13 cellular contexts compared by ENCODE assay signal in genomic region chr9:133944746-133945135, GRCh38. TPM values are rescaled to one million over a fixed set of nuclear protein-coding genes. Genes with fewer than 3 reads are reported as not detected.
DNase-seq lines count a peak whose midpoint lies in the region; ATAC-seq, FAIRE-seq and TF ChIP-seq lines count a peak whose summit lies in the region.
"Had no signal": no experiment of that assay in that cellular context is flagged by ENCODE, and none has a peak within 500 bp of the region (broad histone marks: within the 10 kb centered on the region; RNA-seq: fewer than 3 reads in every experiment).

No MANE protein-coding gene starts in this region.

- no peak overlapping the region for H2AFZ ChIP-seq in H1 (ENCODE audit: low read length)

- WGBS in H1 (ENCODE audit: extremely low coverage in 1 of 2, insufficient coverage in 1 of 2, insufficient read length in 1 of 2, insufficient replicate concordance in 2 of 2, low coverage in 1 of 2, low lambda C conversion rate in 2 of 2, missing lambda C conversion rate in 1 of 2), 2 experiments: 95% methylated on average over 12 of the region's 14 CpGs; no CpG with 5 or more reads in 1 of the 2 experiments

- H3K9me3 Mint-ChIP-seq in memory B cell (no peaks in the 10 kb centered on the region), progenitor cell of endocrine pancreas (ENCODE audit: low read depth) (no peaks in the 10 kb centered on the region)
- no peaks in the 10 kb centered on the region for H3K9me3 Mint-ChIP-seq in activated CD8-positive, alpha-beta T cell treated with anti-CD3 and anti-CD28 coated beads for 36 hours

- FAIRE-seq in H1 (lab: Jason Lieb, UNC): no peak
- FAIRE-seq: small intestine had no signal

- in situ Hi-C loops in Panc1 (cut with HindIII; ENCODE audit: low pct_unique_long_range_greater_than_20kb, low sequenced_read_pairs): no loop called here

- CTCF ChIA-PET in Panc1 (lab: Charles Lee): interaction anchor here (0.6 kb wide), 1 partner anchor 11 kb away, joined by 3 read pairs; no protein-coding TSS in a partner anchor
- CTCF ChIA-PET in H1 (lab: Charles Lee; ENCODE audit: partially characterized antibody): interaction anchor here (0.9 to 2.3 kb wide), 7 partner anchors 15 to 119 kb away, joined by 3 to 7 read pairs (median 3); no protein-coding TSS in a partner anchor
- CTCF ChIA-PET in activated CD8-positive, alpha-beta T cell treated with anti-CD3 and anti-CD28 coated beads for 36 hours (lab: Charles Lee): no interaction called here

- peaks cover 0 to 16% (median 8%) of the 10 kb centered on the region in 11 experiments; a peak in 9 of 22 replicates for H3K9me3 ChIP-seq in BLaER1 treated with 17β-estradiol and CSF1 and Interleukin-3, amounts not matched to agents 10 nM and 100 nM (replicated peaks in 1 of 11)
- H3K9me3 ChIP-seq in Panc1 (ENCODE audit: control insufficient read depth, insufficient read depth, low read depth, low read length) (no peaks in the 10 kb centered on the region), H1 (ENCODE audit: insufficient read depth in 2 of 2, low read depth in 1 of 2, low read length in 1 of 2) (no peaks in the 10 kb centered on the region)
- H3K9me3 ChIP-seq: colonic mucosa had no signal

- no peak overlapping the region for H3K4me3 ChIP-seq in BLaER1 treated with 17β-estradiol and CSF1 and Interleukin-3, amounts not matched to agents 10 nM and 100 nM
- H3K4me3 ChIP-seq in Panc1 (ENCODE audit: low read depth in 2 of 2, low read length in 2 of 2) (no peak overlapping the region), H1 (ENCODE audit: extremely low read depth in 1 of 4, insufficient read depth in 2 of 4, low read depth in 3 of 4, low read length in 4 of 4) (no peak overlapping the region)
- H3K4me3 ChIP-seq: colonic mucosa had no signal

- TF ChIP-seq RAD21 in H1 (IDR thresholded peaks at IDR 0.05 in 1 of 2, conservative IDR thresholded peaks at IDR 0.05 in 1 of 2; ENCODE audit: low read depth in 2 of 2, low read length in 2 of 2): no peak

- H4K91ac ChIP-seq in H1 (replicated peaks; ENCODE audit: insufficient read length, low read length): no peak overlapping the region

- DNase-seq in Panc1 (ENCODE audit: low read depth, low spot score) (no peak), H1 (ENCODE audit: low read depth in 1 of 2, low spot score in 2 of 2) (no peak), memory B cell (ENCODE audit: low spot score in 2 of 2) (no peak), progenitor cell of endocrine pancreas (ENCODE audit: low spot score, unreplicated experiment) (no peak), D341Med (ENCODE audit: low spot score) (no peak)
- DNase-seq in activated CD8-positive, alpha-beta T cell treated with anti-CD3 and anti-CD28 coated beads for 36 hours: no peak
- DNase-seq: activated CD8-positive, alpha-beta memory T cell treated with anti-CD3 and anti-CD28 coated beads, Interleukin-2, amount 10 ng/mL, durations not matched to agents 7 days and 5 days; C1 segment of cervical spinal cord; colonic mucosa; NCI-H1105; small intestine had no signal

- no peak overlapping the region for H2BK15ac ChIP-seq in H1 (ENCODE audit: low read length)

- POLR2A ChIA-PET in Panc1 (lab: Charles Lee) (no interaction called here), H1 (lab: Charles Lee; ENCODE audit: partially characterized antibody) (interaction anchor here (0.8 kb wide), 1 partner anchor 10 kb away, joined by 3 read pairs; no protein-coding TSS in a partner anchor)
- POLR2A ChIA-PET in activated CD8-positive, alpha-beta T cell treated with anti-CD3 and anti-CD28 coated beads for 36 hours (lab: Charles Lee): no interaction called here

- H3K27ac ChIP-seq in BLaER1 treated with 17β-estradiol and CSF1 and Interleukin-3, amounts not matched to agents 10 nM and 100 nM: peak overlapping the region in 7 of 11 experiments; percentile 4 to 53 (median 42); a peak in 11 of 22 replicates
- H3K27ac ChIP-seq in Panc1 (ENCODE audit: low read length): peak overlapping the region; percentile 75
- no peak overlapping the region for H3K27ac ChIP-seq in H1 (ENCODE audit: low read depth, low read length)
- H3K27ac ChIP-seq: colonic mucosa had no signal

- peaks cover 42% of the 10 kb centered on the region for H3K4me1 Mint-ChIP-seq in memory B cell
- H3K4me1 Mint-ChIP-seq in progenitor cell of endocrine pancreas (ENCODE audit: low read depth): peaks cover 22% of the 10 kb centered on the region
- peaks cover 2% of the 10 kb centered on the region for H3K4me1 Mint-ChIP-seq in activated CD8-positive, alpha-beta T cell treated with anti-CD3 and anti-CD28 coated beads for 36 hours (ENCODE audit: low read depth)
- H3K4me1 Mint-ChIP-seq: activated CD8-positive, alpha-beta memory T cell treated with anti-CD3 and anti-CD28 coated beads, Interleukin-2, amount 10 ng/mL, durations not matched to agents 7 days and 5 days had no signal

- peak overlapping the region in 3 of 11 experiments; percentile 19 to 31 (median 24); a peak in 2 of 22 replicates for H3K9ac ChIP-seq in BLaER1 treated with 17β-estradiol and CSF1 and Interleukin-3, amounts not matched to agents 10 nM and 100 nM
- H3K9ac ChIP-seq in H1 (replicated peaks in 1 of 4; ENCODE audit: extremely low read depth in 1 of 4, low read depth in 3 of 4, low read length in 3 of 4): no peak overlapping the region

- H3K4me1 ChIP-seq in BLaER1 treated with 17β-estradiol and CSF1 and Interleukin-3, amounts not matched to agents 10 nM and 100 nM: peaks cover 50 to 96% (median 81%) of the 10 kb centered on the region in 10 experiments
- H3K4me1 ChIP-seq in Panc1 (ENCODE audit: control insufficient read depth, insufficient read depth, low read length) (peaks cover 30% of the 10 kb centered on the region), H1 (replicated peaks in 1 of 4; ENCODE audit: control insufficient read depth in 3 of 4, insufficient read depth in 4 of 4, low read length in 3 of 4) (peaks cover 0 to 12% (median 5%) of the 10 kb centered on the region in 4 experiments; a peak in 5 of 7 replicates)
- H3K4me1 ChIP-seq: colonic mucosa had no signal

- H3K27me3 Mint-ChIP-seq in memory B cell: no peaks in the 10 kb centered on the region
- H3K27me3 Mint-ChIP-seq in progenitor cell of endocrine pancreas: no peaks in the 10 kb centered on the region
- H3K27me3 Mint-ChIP-seq in activated CD8-positive, alpha-beta T cell treated with anti-CD3 and anti-CD28 coated beads for 36 hours: no peaks in the 10 kb centered on the region
- H3K27me3 Mint-ChIP-seq: activated CD8-positive, alpha-beta memory T cell treated with anti-CD3 and anti-CD28 coated beads, Interleukin-2, amount 10 ng/mL, durations not matched to agents 7 days and 5 days had no signal

- H2BK5ac ChIP-seq in H1 (ENCODE audit: low read depth, low read length): no peak overlapping the region

- H4K8ac ChIP-seq in H1 (ENCODE audit: extremely low read depth, insufficient read depth, low read length): no peak overlapping the region

- peaks cover 0 to 20% (median 4%) of the 10 kb centered on the region in 11 experiments; a peak in 5 of 22 replicates for H3K36me3 ChIP-seq in BLaER1 treated with 17β-estradiol and CSF1 and Interleukin-3, amounts not matched to agents 10 nM and 100 nM
- H3K36me3 ChIP-seq in Panc1 (ENCODE audit: control insufficient read depth, insufficient read depth, low read length) (no peaks in the 10 kb centered on the region), H1 (ENCODE audit: control insufficient read depth in 2 of 4, insufficient read depth in 4 of 4, low read length in 3 of 4) (no peaks in the 10 kb centered on the region; a peak in 1 of 8 replicates)
- H3K36me3 ChIP-seq: colonic mucosa had no signal

- no peaks in the 10 kb centered on the region for H3K27me3 ChIP-seq in BLaER1 treated with 17β-estradiol and CSF1 and Interleukin-3, amounts not matched to agents 10 nM and 100 nM
- H3K27me3 ChIP-seq in Panc1 (ENCODE audit: control insufficient read depth, insufficient read depth, low read length) (no peaks in the 10 kb centered on the region), H1 (replicated peaks in 1 of 4; ENCODE audit: control insufficient read depth in 3 of 4, extremely low read depth in 1 of 4, insufficient read depth in 3 of 4, low read length in 3 of 4) (no peaks in the 10 kb centered on the region)
- H3K27me3 ChIP-seq: colonic mucosa had no signal

- intact Hi-C loops in Panc1 (cut with micrococcal nuclease; ENCODE audit: unreplicated experiment): no loop called here
- intact Hi-C loops in activated CD8-positive, alpha-beta T cell treated with anti-CD3 and anti-CD28 coated beads for 36 hours (cut with micrococcal nuclease): no loop called here

- H3K79me2 ChIP-seq in H1 (ENCODE audit: control insufficient read depth in 1 of 2, insufficient read depth in 2 of 2, low read length in 2 of 2): peaks cover 0 to 71% of the 10 kb centered on the region in 2 experiments; a peak in 2 of 4 replicates

- H2BK120ac ChIP-seq in H1 (replicated peaks; ENCODE audit: low read depth, low read length): no peak overlapping the region

- H4K5ac ChIP-seq in H1 (ENCODE audit: insufficient read length, low read depth, low read length): peak overlapping the region; percentile 10

- no peak overlapping the region for H2BK12ac ChIP-seq in H1 (ENCODE audit: low read depth, low read length)

- H3K4me2 ChIP-seq in BLaER1 treated with 17β-estradiol and CSF1 and Interleukin-3, amounts not matched to agents 10 nM and 100 nM: peak overlapping the region; percentile 75 to 95 (median 92)
- H3K4me2 ChIP-seq in H1 (ENCODE audit: insufficient read depth in 1 of 2, low read depth in 2 of 2, low read length in 2 of 2): no peak overlapping the region

- H3K56ac ChIP-seq in H1 (replicated peaks; ENCODE audit: insufficient read length, low read depth, low read length): no peak overlapping the region

- no TSS peak for BruUV-seq in Panc1 (replicated peaks; lab: Mats Ljungman, UMichigan)

- H3K14ac ChIP-seq in H1 (ENCODE audit: insufficient read length): no peak overlapping the region

- H2BK20ac ChIP-seq in H1 (ENCODE audit: low read length): no peak overlapping the region

- H4K20me1 ChIP-seq in BLaER1 treated with 17β-estradiol and CSF1 and Interleukin-3, amounts not matched to agents 10 nM and 100 nM: peaks cover 33 to 86% (median 79%) of the 10 kb centered on the region in 11 experiments; a peak in 21 of 22 replicates
- H4K20me1 ChIP-seq in H1 (replicated peaks in 1 of 2; ENCODE audit: control insufficient read depth in 1 of 2, insufficient read depth in 2 of 2, low read length in 2 of 2): peaks cover 12 to 33% of the 10 kb centered on the region in 2 experiments

- no peak overlapping the region for H2AK5ac ChIP-seq in H1 (ENCODE audit: low read depth, low read length)

- peak overlapping the region; percentile 98 for H3K27ac Mint-ChIP-seq in memory B cell
- H3K27ac Mint-ChIP-seq in progenitor cell of endocrine pancreas: no peak overlapping the region
- no peak overlapping the region for H3K27ac Mint-ChIP-seq in activated CD8-positive, alpha-beta T cell treated with anti-CD3 and anti-CD28 coated beads for 36 hours
- H3K27ac Mint-ChIP-seq: activated CD8-positive, alpha-beta memory T cell treated with anti-CD3 and anti-CD28 coated beads, Interleukin-2, amount 10 ng/mL, durations not matched to agents 7 days and 5 days had no signal

- peaks cover 6% of the 10 kb centered on the region for H3K36me3 Mint-ChIP-seq in memory B cell
- H3K36me3 Mint-ChIP-seq in progenitor cell of endocrine pancreas (ENCODE audit: insufficient read depth): no peaks in the 10 kb centered on the region
- H3K36me3 Mint-ChIP-seq in activated CD8-positive, alpha-beta T cell treated with anti-CD3 and anti-CD28 coated beads for 36 hours (ENCODE audit: low read depth): no peaks in the 10 kb centered on the region
- H3K36me3 Mint-ChIP-seq: activated CD8-positive, alpha-beta memory T cell treated with anti-CD3 and anti-CD28 coated beads, Interleukin-2, amount 10 ng/mL, durations not matched to agents 7 days and 5 days had no signal

- H3K18ac ChIP-seq in H1 (ENCODE audit: extremely low read depth, low read length): no peak overlapping the region

- no peak overlapping the region for H3K23ac ChIP-seq in H1 (ENCODE audit: insufficient read length)

- peaks cover 17% of the 10 kb centered on the region for H3K79me1 ChIP-seq in H1 (ENCODE audit: low read depth, low read length)

- TF ChIP-seq CTCF in Panc1 (IDR thresholded peaks at IDR 0.05): no peak
- no peak for TF ChIP-seq CTCF in H1 (IDR thresholded peaks at IDR 0.05; ENCODE audit: control extremely low read depth in 1 of 3, insufficient read depth in 1 of 3, low read depth in 1 of 3, low read length in 3 of 3)
- TF ChIP-seq CTCF in progenitor cell of endocrine pancreas (IDR thresholded peaks at IDR 0.05; ENCODE audit: unreplicated experiment): no peak
- TF ChIP-seq CTCF in activated CD8-positive, alpha-beta T cell treated with anti-CD3 and anti-CD28 coated beads for 36 hours (IDR thresholded peaks at IDR 0.05): no peak

- no peaks in the 10 kb centered on the region for H3K23me2 ChIP-seq in H1 (ENCODE audit: low read depth, low read length)

- no peak for TF ChIP-seq EP300 in H1 (IDR thresholded peaks at IDR 0.05; ENCODE audit: borderline replicate concordance in 1 of 2, low read depth in 2 of 2, low read length in 2 of 2)

- peak; percentile 95 for ATAC-seq in Panc1
- ATAC-seq in memory B cell (ENCODE audit: low read depth): no peak
- no peak for ATAC-seq in HG03095 (IDR thresholded peaks at IDR 0.05; ENCODE audit: unreplicated experiment)
- ATAC-seq in activated CD8-positive, alpha-beta T cell treated with anti-CD3 and anti-CD28 coated beads for 36 hours: no peak
- ATAC-seq: activated CD8-positive, alpha-beta memory T cell treated with anti-CD3 and anti-CD28 coated beads, Interleukin-2, amount 10 ng/mL, durations not matched to agents 7 days and 5 days had no signal

- no peak for TF ChIP-seq POLR2A in H1 (IDR thresholded peaks at IDR 0.05; ENCODE audit: control extremely low read depth in 1 of 2, low read depth in 2 of 2, low read length in 2 of 2)

- H3K4me3 Mint-ChIP-seq in memory B cell (no peak overlapping the region), progenitor cell of endocrine pancreas (ENCODE audit: low read depth) (no peak overlapping the region)
- H3K4me3 Mint-ChIP-seq in activated CD8-positive, alpha-beta T cell treated with anti-CD3 and anti-CD28 coated beads for 36 hours: no peak overlapping the region
- H3K4me3 Mint-ChIP-seq: activated CD8-positive, alpha-beta memory T cell treated with anti-CD3 and anti-CD28 coated beads, Interleukin-2, amount 10 ng/mL, durations not matched to agents 7 days and 5 days had no signal

- H3K4ac ChIP-seq in H1 (replicated peaks; ENCODE audit: insufficient read length, low read depth, low read length): peak overlapping the region; percentile 46

RNA-seq across cellular contexts. Expression of gene VAV2, which starts 47.4 kb away (rescaled TPM):
- total RNA-seq in Panc1 (2021; ENCODE audit: unreplicated experiment) (24.7 TPM), progenitor cell of endocrine pancreas (80.6 and 82.8 TPM in 2 replicates)
- 19.4 TPM for polyA plus RNA-seq in Panc1 (2012; ENCODE audit: insufficient read length)
- total RNA-seq in H1 (2021; fragmentation: NEBNext Ultra II Directional; extraction: Animal tissue kit (Norgen Biotek cat#: 25700)): 34.6 and 37.6 TPM in 2 replicates
- 13.6 and 17.6 TPM in 2 replicates for polyA plus RNA-seq in H1 (2011; rRNA removed)
- 20.6 TPM for polyA plus RNA-seq in H1 (2011; cell fraction: cytosol; rRNA removed)
- 40.6 TPM for polyA plus RNA-seq in H1 (2011; cell fraction: nucleus; rRNA removed)
- polyA plus RNA-seq in H1 (2012, experiment 1 of 2): 20.5 to 32.6 TPM (median 30.1 TPM) in 4 replicates
- 11.5 TPM for polyA plus RNA-seq in H1 (2012, experiment 2 of 2)
- 15.7 TPM for polyA plus RNA-seq in H1 (2013, experiment 1 of 2)
- 15.9 TPM for polyA plus RNA-seq in H1 (2013, experiment 2 of 2)
- 28.1 and 28.9 TPM in 2 replicates for polyA minus RNA-seq in H1 (2011; rRNA and poly(A)+ RNA removed)
- polyA minus RNA-seq in H1 (2011; cell fraction: cytosol; rRNA and poly(A)+ RNA removed): 19.7 TPM
- 22.4 TPM for polyA minus RNA-seq in H1 (2011; cell fraction: nucleus; rRNA and poly(A)+ RNA removed)
- 1 to 10 TPM; 5.1 to 5.4 TPM for total RNA-seq in activated CD8-positive, alpha-beta T cell treated with anti-CD3 and anti-CD28 coated beads for 36 hours

Comparison
In these comparisons a context has a peak if more than half of its experiments do, and no peak if none do; other contexts are left out.
1. H3K4me2 ChIP-seq: peak in BLaER1 treated with 17β-estradiol and CSF1 and Interleukin-3, amounts not matched to agents 10 nM and 100 nM (11 of 11); none in H1 (0 of 2).